19 cellular contexts compared by ENCODE assay signal in the genomic region with DNA sequence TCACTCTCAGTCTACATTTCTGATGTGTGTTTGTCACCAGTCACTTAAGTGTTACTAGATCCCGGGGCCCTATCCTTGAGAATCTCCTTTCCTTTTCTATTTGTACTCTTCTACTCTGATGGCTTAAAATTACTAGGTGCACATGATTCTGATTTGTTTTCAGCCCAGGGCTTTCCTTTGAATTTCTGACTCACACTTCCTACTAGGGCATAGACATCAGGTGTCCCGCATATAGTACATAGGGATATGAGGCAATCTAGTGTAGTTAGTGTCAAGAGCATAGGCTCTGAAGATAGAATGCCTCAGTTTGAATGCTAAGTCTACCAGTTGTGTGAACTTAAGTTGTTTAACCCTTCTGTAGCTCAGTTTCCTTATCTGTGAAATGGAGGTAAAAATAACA. TPM values are rescaled to one million over a fixed set of nuclear protein-coding genes. Genes with fewer than 3 reads are reported as not detected.
DNase-seq lines count a peak whose midpoint lies in the region; ATAC-seq, FAIRE-seq and TF ChIP-seq lines count a peak whose summit lies in the region.
"Had no signal": no experiment of that assay in that cellular context is flagged by ENCODE, and none has a peak within 500 bp of the region (broad histone marks: within the 10 kb centered on the region; RNA-seq: fewer than 3 reads in every experiment).

No MANE protein-coding gene starts in this region.

- no peak overlapping the region for H2AK5ac ChIP-seq in neuronal stem cell (ENCODE audit: low read depth, low read length)

- TF ChIP-seq POLR2A in H54 (IDR thresholded peaks at IDR 0.05; ENCODE audit: low read depth, low read length) = no peak
- TF ChIP-seq POLR2A in Peyer's patch (IDR thresholded peaks at IDR 0.05) = no peak

- H3K27me3 ChIP-seq in bronchial epithelial cell (ENCODE audit: control insufficient read depth, insufficient read depth, low read length) = no peaks in the 10 kb centered on the region
- no peaks in the 10 kb centered on the region for H3K27me3 ChIP-seq in neuronal stem cell (ENCODE audit: control insufficient read depth in 3 of 3, insufficient read depth in 3 of 3, low read depth in 1 of 3, low read length in 3 of 3)
- no peaks in the 10 kb centered on the region for H3K27me3 ChIP-seq in Peyer's patch
- H3K27me3 ChIP-seq: heart right ventricle, tibial nerve had no signal

- H4K8ac ChIP-seq in neuronal stem cell (ENCODE audit: low read depth, low read length) = no peak overlapping the region

- H3K36me3 ChIP-seq in bronchial epithelial cell (ENCODE audit: control insufficient read depth, insufficient read depth, low read length) (no peaks in the 10 kb centered on the region), neuronal stem cell (replicated peaks in 1 of 2; ENCODE audit: control insufficient read depth in 2 of 2, insufficient read depth in 2 of 2, low read length in 2 of 2) (no peaks in the 10 kb centered on the region), Peyer's patch (no peaks in the 10 kb centered on the region)
- H3K36me3 ChIP-seq: HAP-1, heart right ventricle, tibial nerve had no signal

- H3K27ac ChIP-seq in neuronal stem cell (replicated peaks; ENCODE audit: low read length) (no peak overlapping the region), Peyer's patch (no peak overlapping the region)
- H3K27ac ChIP-seq: heart right ventricle, KMS-11, parathyroid adenoma, tibial nerve had no signal

- H2BK120ac ChIP-seq in neuronal stem cell (ENCODE audit: low read depth, low read length) = no peak overlapping the region

- H3K4me3 ChIP-seq in bronchial epithelial cell (ENCODE audit: low read depth, low read length) (no peak overlapping the region), neuronal stem cell (ENCODE audit: low read length in 2 of 2) (no peak overlapping the region), Peyer's patch (no peak overlapping the region)
- H3K4me3 ChIP-seq: GM12878, HAP-1, heart right ventricle, tibial nerve had no signal

- ATAC-seq in HG03342 (IDR thresholded peaks at IDR 0.05; ENCODE audit: unreplicated experiment) = no peak
- ATAC-seq: GM12878, heart right ventricle had no signal

- peak overlapping the region; percentile 3 for H2AFZ ChIP-seq in neuronal stem cell (ENCODE audit: low read length)
- H2AFZ ChIP-seq: parathyroid adenoma had no signal

- no peak overlapping the region for H3K14ac ChIP-seq in neuronal stem cell (ENCODE audit: low read length)

- H3K79me1 ChIP-seq in neuronal stem cell (ENCODE audit: low read depth, low read length) = no peaks in the 10 kb centered on the region

- H2BK12ac ChIP-seq in neuronal stem cell (ENCODE audit: low read length) = no peak overlapping the region

- H4K91ac ChIP-seq in neuronal stem cell (ENCODE audit: low read depth, low read length, poor library complexity) = no peak overlapping the region

- DNase-seq in H54 (ENCODE audit: insufficient read length, low spot score) (no peak), NCI-H226 (peak; percentile 30), bronchial epithelial cell (ENCODE audit: low read depth) (peak; percentile 68), neuronal stem cell (ENCODE audit: low spot score) (no peak), Peyer's patch (no peak), foreskin melanocyte (no peak)
- DNase-seq: activated CD4-positive, CD25-positive, alpha-beta regulatory T cell treated with anti-CD3 and anti-CD28 coated beads, Interleukin-2, amount 50 U/mL, for 72 hours; C1 segment of cervical spinal cord; endodermal cell; heart right ventricle; NCI-H1417 treated with DMSO at 0.1 percent for 48 hours; NCI-H510A; T-helper 1 cell had no signal

- H3K23ac ChIP-seq in neuronal stem cell (ENCODE audit: low read depth, low read length, poor library complexity) = no peak overlapping the region

- peak; percentile 36 for FAIRE-seq in H54 (lab: Jason Lieb, UNC)
- no peak for FAIRE-seq in bronchial epithelial cell (lab: Jason Lieb, UNC)
- FAIRE-seq: GM12878 had no signal

- no CpG with 5 or more reads among the region's 2 CpGs for WGBS in neuronal stem cell (ENCODE audit: extremely low coverage in 2 of 2, insufficient read length in 2 of 2, insufficient replicate concordance in 1 of 2), 2 donors

- H2BK5ac ChIP-seq in neuronal stem cell (ENCODE audit: low read length) = no peak overlapping the region

- H3K9me3 ChIP-seq in neuronal stem cell (replicated peaks in 1 of 2; ENCODE audit: control insufficient read depth in 2 of 2, insufficient read depth in 1 of 2, low read depth in 1 of 2, low read length in 2 of 2) = no peaks in the 10 kb centered on the region
- H3K9me3 ChIP-seq in Peyer's patch = no peaks in the 10 kb centered on the region
- H3K9me3 ChIP-seq: HAP-1, heart right ventricle, tibial nerve had no signal

- H2BK15ac ChIP-seq in neuronal stem cell (ENCODE audit: low read length) = no peak overlapping the region

- no peak for TF ChIP-seq CTCF in bronchial epithelial cell (IDR thresholded peaks at IDR 0.05; ENCODE audit: insufficient read depth, low read length, severe bottlenecking)
- TF ChIP-seq CTCF in Peyer's patch (IDR thresholded peaks at IDR 0.05) = no peak

- no peak overlapping the region for H3K4me2 ChIP-seq in neuronal stem cell (ENCODE audit: insufficient read depth, low read length, poor library complexity, severe bottlenecking)
- H3K4me2 ChIP-seq: KMS-11 had no signal

- no peak overlapping the region for H3K4ac ChIP-seq in neuronal stem cell (ENCODE audit: low read length)

- no peak overlapping the region for H3K18ac ChIP-seq in neuronal stem cell (ENCODE audit: low read length)

- H3K4me1 ChIP-seq in neuronal stem cell (ENCODE audit: control insufficient read depth in 2 of 2, insufficient read depth in 1 of 2, low read depth in 1 of 2, low read length in 2 of 2) (no peaks in the 10 kb centered on the region), Peyer's patch (no peaks in the 10 kb centered on the region)
- H3K4me1 ChIP-seq: heart right ventricle, parathyroid adenoma, tibial nerve had no signal

- no peak overlapping the region for H3K9ac ChIP-seq in neuronal stem cell (ENCODE audit: low read depth, low read length, poor library complexity)
- H3K9ac ChIP-seq: KMS-11, parathyroid adenoma had no signal

RNA-seq across cellular contexts. Expression of a gene that starts 49.4 kb away (rescaled TPM):
- total RNA-seq in bronchial epithelial cell (not detected in 2 replicates), Peyer's patch (under 1 TPM in 2 of 4 donors, not detected in 2; 0.40 to 0.53 TPM)
- 2.2 TPM for polyA plus RNA-seq in neuronal stem cell (2013, experiment 1 of 2)
- polyA plus RNA-seq in neuronal stem cell (2013, experiment 2 of 2) = 2.0 TPM

Comparison
In these comparisons a context has a peak if more than half of its experiments do, and no peak if none do; other contexts are left out.
1. DNase-seq: peak in NCI-H226 (single experiment) and bronchial epithelial cell (single experiment); none in H54 (single experiment), neuronal stem cell (single experiment), Peyer's patch (0 of 3) and foreskin melanocyte (single experiment).